Comparison of ENCODE assay signal across 8 cellular contexts in the genomic region with DNA sequence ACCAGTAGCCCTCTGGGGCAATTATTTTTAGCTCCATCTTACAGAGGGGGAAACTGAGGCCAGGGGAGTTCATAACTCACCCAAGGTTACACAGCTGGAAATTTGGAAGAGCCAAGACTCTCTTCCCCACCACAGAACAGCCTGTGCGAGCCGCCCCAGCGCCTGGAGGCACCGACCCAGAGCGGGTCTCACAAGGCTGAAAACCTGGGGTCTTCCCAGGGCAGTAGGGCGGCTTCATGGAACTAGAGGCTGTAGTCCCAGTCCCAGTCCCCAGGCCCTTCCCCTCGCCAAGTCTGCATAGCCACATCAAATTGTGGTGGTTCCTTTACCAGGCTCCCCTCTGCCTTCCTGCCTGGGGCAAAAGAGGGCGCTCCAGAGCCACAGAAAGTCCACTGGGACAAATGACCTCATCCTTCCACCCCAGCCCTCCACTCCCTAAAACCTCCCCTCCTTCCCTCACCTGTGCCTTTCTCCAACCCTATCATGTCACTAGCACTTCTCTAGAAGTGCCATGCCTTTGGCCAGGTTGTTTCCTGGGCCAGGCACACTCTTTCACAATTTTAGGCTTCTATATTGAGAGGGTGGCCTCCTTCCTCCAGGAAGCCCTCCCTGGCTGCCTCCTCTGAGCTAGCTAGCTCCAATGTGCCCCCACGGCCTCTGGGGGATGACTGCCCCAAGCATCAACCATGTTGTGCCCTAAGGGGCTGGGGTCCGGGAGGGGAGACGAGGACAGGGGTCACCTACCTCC. TPM values are rescaled to one million over a fixed set of nuclear protein-coding genes. Genes with fewer than 3 reads are reported as not detected.
A peak's percentile ranks its signal among the peaks of the same experiment; 100 is the strongest.
DNase-seq lines count a peak whose midpoint lies in the region; ATAC-seq and TF ChIP-seq lines count a peak whose summit lies in the region.

No MANE protein-coding gene starts in this region.

- H3K9me3 ChIP-seq in upper lobe of right lung = no peaks in the 10 kb centered on the region

- H3K36me3 ChIP-seq in upper lobe of right lung = no peaks in the 10 kb centered on the region

- H3K27ac Mint-ChIP-seq in activated T-cell treated with anti-CD3 and anti-CD28 coated beads, Interleukin-2, amount 50 U/mL, for 24 hours = peak overlapping the region; percentile 38
- peak overlapping the region; percentile 51 for H3K27ac Mint-ChIP-seq in nephron progenitor cell

- ATAC-seq in upper lobe of right lung = peak; percentile 81
- ATAC-seq in HG02884 (IDR thresholded peaks at IDR 0.05; ENCODE audit: unreplicated experiment) = no peak

- no peaks in the 10 kb centered on the region for H3K9me3 Mint-ChIP-seq in activated T-cell treated with anti-CD3 and anti-CD28 coated beads, Interleukin-2, amount 50 U/mL, for 24 hours
- H3K9me3 Mint-ChIP-seq in nephron progenitor cell = no peaks in the 10 kb centered on the region

- H3K27me3 Mint-ChIP-seq in activated T-cell treated with anti-CD3 and anti-CD28 coated beads, Interleukin-2, amount 50 U/mL, for 24 hours = peaks cover 15% of the 10 kb centered on the region
- H3K27me3 Mint-ChIP-seq in nephron progenitor cell (ENCODE audit: low read depth, poor library complexity) = peaks cover 11% of the 10 kb centered on the region

- peak; percentile 76 for DNase-seq in GM10266 (ENCODE audit: extremely low spot score)
- peak; percentile 22 for DNase-seq in NCI-H1694 treated with DMSO at 0.1 percent for 48 hours (lab: John Stamatoyannopoulos, UW)
- peak; percentile 63 for DNase-seq in activated T-cell treated with anti-CD3 and anti-CD28 coated beads, Interleukin-2, amount 50 U/mL, for 24 hours
- peak; percentile 66 for DNase-seq in fibroblast of peridontal ligament (ENCODE audit: extremely low read depth)
- peak; percentile 70 for DNase-seq in nephron progenitor cell
- DNase-seq in upper lobe of right lung = peak; percentile 88
- no peak for DNase-seq in NCI-H524 treated with DMSO at 0.1 percent for 48 hours (lab: John Stamatoyannopoulos, UW)

- no peak overlapping the region for H3K4me3 Mint-ChIP-seq in activated T-cell treated with anti-CD3 and anti-CD28 coated beads, Interleukin-2, amount 50 U/mL, for 24 hours
- peak overlapping the region; percentile 8 for H3K4me3 Mint-ChIP-seq in nephron progenitor cell

- peaks cover 54% of the 10 kb centered on the region for H3K4me1 ChIP-seq in upper lobe of right lung

- no peaks in the 10 kb centered on the region for H3K36me3 Mint-ChIP-seq in activated T-cell treated with anti-CD3 and anti-CD28 coated beads, Interleukin-2, amount 50 U/mL, for 24 hours (ENCODE audit: low read depth)
- no peaks in the 10 kb centered on the region for H3K36me3 Mint-ChIP-seq in nephron progenitor cell (ENCODE audit: low read depth)

- intact Hi-C loops in upper lobe of right lung (cut with DNase I) = no loop called here

- H3K4me3 ChIP-seq in upper lobe of right lung = peak overlapping the region; percentile 29

- H3K27ac ChIP-seq in upper lobe of right lung = peak overlapping the region; percentile 92

- peaks cover 24% of the 10 kb centered on the region for H3K4me1 Mint-ChIP-seq in activated T-cell treated with anti-CD3 and anti-CD28 coated beads, Interleukin-2, amount 50 U/mL, for 24 hours (ENCODE audit: low read depth)
- peaks cover 73% of the 10 kb centered on the region for H3K4me1 Mint-ChIP-seq in nephron progenitor cell

- no peaks in the 10 kb centered on the region for H3K27me3 ChIP-seq in upper lobe of right lung

- TF ChIP-seq CTCF in GM10266 (IDR thresholded peaks at IDR 0.05; ENCODE audit: control insufficient read depth, insufficient read depth, low read depth, missing control alignments) (peak; percentile 73), nephron progenitor cell (IDR thresholded peaks at IDR 0.05) (peak; percentile 55), upper lobe of right lung (IDR thresholded peaks at IDR 0.05) (peak; percentile 76)

RNA-seq across cellular contexts. Expression of a gene that starts 15.2 kb away (rescaled TPM):
- total RNA-seq in upper lobe of right lung = 73.9 TPM

RNA-seq across cellular contexts. Expression of a gene that starts 25.9 kb away (rescaled TPM):
- total RNA-seq in upper lobe of right lung = 17.0 TPM

RNA-seq across cellular contexts. Expression of a gene that starts 34.8 kb away (rescaled TPM):
- total RNA-seq in upper lobe of right lung = 2.5 TPM

RNA-seq across cellular contexts. Expression of a gene that starts 58.9 kb away (rescaled TPM):
- total RNA-seq in upper lobe of right lung = 53.5 TPM
